In genomic region chrX:73963682-73964081, GRCh38 we compare ENCODE assay signal across 2 cellular contexts.
TF ChIP-seq lines count a peak whose summit lies in the region.

No MANE protein-coding gene starts in this region.

TF ChIP-seq in GM23338, 12 proteins besides CTCF, POLR2A, EP300 and RAD21:
- TF ChIP-seq CREB1 (CRISPR knock-in tag; IDR thresholded peaks at IDR 0.05; ENCODE audit: low read depth) (no peak), ZNF462 (CRISPR knock-in tag; IDR thresholded peaks at IDR 0.05) (no peak), ZNF114 (CRISPR knock-in tag; IDR thresholded peaks at IDR 0.05) (no peak), ZNF331 (CRISPR knock-in tag; IDR thresholded peaks at IDR 0.05; ENCODE audit: low read depth) (no peak), REST (IDR thresholded peaks at IDR 0.05; ENCODE audit: unreplicated experiment) (no peak), EZH2phosphoT487 (IDR thresholded peaks at IDR 0.05; ENCODE audit: unreplicated experiment) (no peak), JUNB (IDR thresholded peaks at IDR 0.05; ENCODE audit: unreplicated experiment) (no peak), EZH2 (IDR thresholded peaks at IDR 0.05; ENCODE audit: low read depth, unreplicated experiment) (no peak), STAT1 (IDR thresholded peaks at IDR 0.05; ENCODE audit: unreplicated experiment) (no peak), POLR2AphosphoS5 (IDR thresholded peaks at IDR 0.05; ENCODE audit: low read depth) (no peak), NANOG (IDR thresholded peaks at IDR 0.05; ENCODE audit: borderline replicate concordance) (no peak), ETS1 (IDR thresholded peaks at IDR 0.05) (no peak)

TF ChIP-seq in H1, 55 proteins besides CTCF, POLR2A, EP300 and RAD21:
- TF ChIP-seq TEAD4 (IDR thresholded peaks at IDR 0.05; ENCODE audit: low read depth, low read length) (no peak), RXRA (IDR thresholded peaks at IDR 0.05; ENCODE audit: insufficient read depth, low read depth, low read length) (no peak), ATF2 (IDR thresholded peaks at IDR 0.05; ENCODE audit: low read length) (no peak)
TF ChIP-seq in H1: peak in this region for 0.
